2 cellular contexts compared by ENCODE assay signal in genomic region chr3:136545664-136546266, GRCh38.
A peak's percentile ranks its signal among the peaks of the same experiment; 100 is the strongest.
TF ChIP-seq lines count a peak whose summit lies in the region.

No MANE protein-coding gene starts in this region.

TF ChIP-seq in HCT116, 20 proteins besides CTCF, POLR2A, EP300 and RAD21:
- TF ChIP-seq MAX (IDR thresholded peaks at IDR 0.05), result no peak
- TF ChIP-seq SRF (IDR thresholded peaks at IDR 0.05; ENCODE audit: low read depth), result no peak
- TF ChIP-seq EZH2 (IDR thresholded peaks at IDR 0.05), result no peak
- TF ChIP-seq SIN3A (IDR thresholded peaks at IDR 0.05; ENCODE audit: low read depth), result no peak
- TF ChIP-seq EZH2phosphoT487 (IDR thresholded peaks at IDR 0.05; ENCODE audit: borderline replicate concordance), result no peak
- TF ChIP-seq SP1 (IDR thresholded peaks at IDR 0.05; ENCODE audit: low read depth), result no peak
- no peak for TF ChIP-seq ZBTB33 (IDR thresholded peaks at IDR 0.05; ENCODE audit: extremely low read depth, insufficient replicate concordance, low read length)
- no peak for TF ChIP-seq ATF3 (IDR thresholded peaks at IDR 0.05)
- TF ChIP-seq FOSL1 (IDR thresholded peaks at IDR 0.05; ENCODE audit: low read depth), result no peak
- TF ChIP-seq ZNF274 (IDR thresholded peaks at IDR 0.05; ENCODE audit: low read depth, low read length), result no peak
- TF ChIP-seq ZFX (IDR thresholded peaks at IDR 0.05), result no peak
- no peak for TF ChIP-seq POLR2AphosphoS5 (IDR thresholded peaks at IDR 0.05; ENCODE audit: low read depth, low read length)
- TF ChIP-seq YY1 (IDR thresholded peaks at IDR 0.05; ENCODE audit: extremely low read depth, insufficient replicate concordance, low read depth, low read length), result no peak
TF ChIP-seq in HCT116: peak in this region for 0.

TF ChIP-seq in GM12878, 131 proteins besides CTCF, POLR2A, EP300 and RAD21:
- TF ChIP-seq IRF5 (IDR thresholded peaks at IDR 0.05; ENCODE audit: borderline replicate concordance) (no peak), SMC3 (IDR thresholded peaks at IDR 0.05; ENCODE audit: borderline replicate concordance, low read length) (peak; percentile 29; the same call in 1 of the 2 replicates)
TF ChIP-seq in GM12878: peak in this region for 1.
